ENCODE assay signal across 20 cellular contexts in genomic region chr2:94996401-94997100, GRCh38. TPM values are rescaled to one million over a fixed set of nuclear protein-coding genes. Genes with fewer than 3 reads are reported as not detected.
A peak's percentile ranks its signal among the peaks of the same experiment; 100 is the strongest.
DNase-seq lines count a peak whose midpoint lies in the region; ATAC-seq, FAIRE-seq and TF ChIP-seq lines count a peak whose summit lies in the region.
"Had no signal": no experiment of that assay in that cellular context is flagged by ENCODE, and none has a peak within 500 bp of the region (broad histone marks: within the 10 kb centered on the region; RNA-seq: fewer than 3 reads in every experiment).

No MANE protein-coding gene starts in this region.

- H3K36me3 Mint-ChIP-seq in nephron (ENCODE audit: low read depth) (no peaks in the 10 kb centered on the region), T-helper 17 cell (ENCODE audit: low read depth) (no peaks in the 10 kb centered on the region)

- peak; percentile 22 for DNase-seq in activated effector memory CD4-positive, alpha-beta T cell treated with anti-CD3 and anti-CD28 coated beads, Interleukin-2, amount 50 U/mL, for 16 hours
- DNase-seq in activated effector memory CD4-positive, alpha-beta T cell treated with Interleukin-2 at 50 U/mL for 16 hours, result no peak
- DNase-seq in ecto neural progenitor cell (ENCODE audit: low spot score), result peak; percentile 67
- peak; percentile 47 for DNase-seq in upper lobe of right lung
- DNase-seq in activated naive CD4-positive, alpha-beta T cell treated with anti-CD3 and anti-CD28 coated beads, Interleukin-2, amount 50 U/mL, for 16 hours, result no peak
- no peak for DNase-seq in T-helper 17 cell
- no peak for DNase-seq in GM19239 (ENCODE audit: insufficient read length, low spot score)
- DNase-seq: activated CD4-positive, alpha-beta T cell treated with anti-CD3 and anti-CD28 coated beads, Interleukin-2, amount 50 U/mL, for 4 hours; activated CD8-positive, alpha-beta memory T cell treated with anti-CD3 and anti-CD28 coated beads, Interleukin-2, amount 50 U/mL, for 4 hours; activated gamma-delta T cell; COR-L47; heart right ventricle; left ventricle myocardium inferior; mucosa of descending colon; NCI-H187 treated with DMSO at 0.1 percent for 48 hours; NCI-H510A treated with DMSO at 0.1 percent for 48 hours; stimulated activated CD4-positive, alpha-beta T cell treated with anti-CD3 and anti-CD28 coated beads, Interleukin-12 subunit alpha, Interleukin-12 subunit beta, amount 100 ng/mL, for 4 hours had no signal

- H3K4me3 Mint-ChIP-seq in nephron (peak overlapping the region; percentile 10 to 42 (median 11)), T-helper 17 cell (no peak overlapping the region)

- no peak overlapping the region for H3K4me3 ChIP-seq in upper lobe of right lung
- H3K4me3 ChIP-seq: heart right ventricle, left ventricle myocardium inferior, mucosa of descending colon had no signal

- no peaks in the 10 kb centered on the region for H3K9me3 Mint-ChIP-seq in nephron

- peak overlapping the region; percentile 73 to 93 (median 88) for H3K27ac Mint-ChIP-seq in nephron
- no peak overlapping the region for H3K27ac Mint-ChIP-seq in T-helper 17 cell

- H3K4me1 Mint-ChIP-seq in nephron, result peaks cover 31% of the 10 kb centered on the region
- H3K4me1 Mint-ChIP-seq in T-helper 17 cell, result no peaks in the 10 kb centered on the region

- no peaks in the 10 kb centered on the region for H3K4me1 ChIP-seq in upper lobe of right lung
- H3K4me1 ChIP-seq: heart right ventricle had no signal

- TF ChIP-seq CTCF in nephron (IDR thresholded peaks at IDR 0.05; ENCODE audit: unreplicated experiment in 3 of 3) (no peak), upper lobe of right lung (IDR thresholded peaks at IDR 0.05) (no peak)

- FAIRE-seq in GM19239 (lab: Jason Lieb, UNC), result no peak

- H3K36me3 ChIP-seq in upper lobe of right lung, result no peaks in the 10 kb centered on the region
- H3K36me3 ChIP-seq: heart right ventricle, left ventricle myocardium inferior had no signal

- intact Hi-C loops in upper lobe of right lung (cut with DNase I), result no loop called here

- H3K27ac ChIP-seq in upper lobe of right lung, result no peak overlapping the region
- H3K27ac ChIP-seq: heart right ventricle, left ventricle myocardium inferior, VCaP had no signal

- H3K27me3 Mint-ChIP-seq in nephron (ENCODE audit: low read depth) (peaks cover 31% of the 10 kb centered on the region), T-helper 17 cell (peaks cover 53% of the 10 kb centered on the region)

- H3K9me3 ChIP-seq in upper lobe of right lung (no peaks in the 10 kb centered on the region), T-helper 17 cell (ENCODE audit: control insufficient read depth, low read length, poor library complexity, severe bottlenecking) (no peaks in the 10 kb centered on the region)
- H3K9me3 ChIP-seq: heart right ventricle, left ventricle myocardium inferior, mucosa of descending colon had no signal

- H3K27me3 ChIP-seq in upper lobe of right lung, result peaks cover 6% of the 10 kb centered on the region

- no peak for ATAC-seq in upper lobe of right lung
- ATAC-seq in T-helper 17 cell, result no peak
- ATAC-seq: heart right ventricle, mucosa of descending colon had no signal

RNA-seq across cellular contexts. Expression of gene MAL, which starts 29.0 kb away (rescaled TPM):
- total RNA-seq in upper lobe of right lung (21.2 TPM), T-helper 17 cell (100 to 1,000 TPM; 127 to 159 TPM)
- total RNA-seq: pulmonary artery endothelial cell had no signal

Comparison
In these comparisons a context has a peak if more than half of its experiments do, and no peak if none do; other contexts are left out.
1. DNase-seq: peak in activated effector memory CD4-positive, alpha-beta T cell treated with anti-CD3 and anti-CD28 coated beads, Interleukin-2, amount 50 U/mL, for 16 hours (single experiment), ecto neural progenitor cell (single experiment) and upper lobe of right lung (single experiment); none in activated effector memory CD4-positive, alpha-beta T cell treated with Interleukin-2 at 50 U/mL for 16 hours (single experiment), activated naive CD4-positive, alpha-beta T cell treated with anti-CD3 and anti-CD28 coated beads, Interleukin-2, amount 50 U/mL, for 16 hours (single experiment), T-helper 17 cell (0 of 3) and GM19239 (single experiment).